In genomic region chr14:68789798-68790655, GRCh38 we compare ENCODE assay signal across 8 cellular contexts. TPM values are rescaled to one million over a fixed set of nuclear protein-coding genes. Genes with fewer than 3 reads are reported as not detected.
DNase-seq lines count a peak whose midpoint lies in the region; ATAC-seq and TF ChIP-seq lines count a peak whose summit lies in the region.

No MANE protein-coding gene starts in this region.

- peak overlapping the region; percentile 87 for H3K4me3 Mint-ChIP-seq in activated CD8-positive, alpha-beta memory T cell treated with anti-CD3 and anti-CD28 coated beads, Interleukin-2, amount 10 ng/mL, durations not matched to agents 7 days and 5 days

- no peaks in the 10 kb centered on the region for H3K27me3 Mint-ChIP-seq in activated CD8-positive, alpha-beta memory T cell treated with anti-CD3 and anti-CD28 coated beads, Interleukin-2, amount 10 ng/mL, durations not matched to agents 7 days and 5 days

- H3K36me3 Mint-ChIP-seq in activated CD8-positive, alpha-beta memory T cell treated with anti-CD3 and anti-CD28 coated beads, Interleukin-2, amount 10 ng/mL, durations not matched to agents 7 days and 5 days: peaks cover 48% of the 10 kb centered on the region

- peak overlapping the region; percentile 100 for H3K27ac Mint-ChIP-seq in activated CD8-positive, alpha-beta memory T cell treated with anti-CD3 and anti-CD28 coated beads, Interleukin-2, amount 10 ng/mL, durations not matched to agents 7 days and 5 days

- H3K4me1 Mint-ChIP-seq in activated CD8-positive, alpha-beta memory T cell treated with anti-CD3 and anti-CD28 coated beads, Interleukin-2, amount 10 ng/mL, durations not matched to agents 7 days and 5 days: peaks cover 60% of the 10 kb centered on the region

- ATAC-seq in activated CD8-positive, alpha-beta memory T cell treated with anti-CD3 and anti-CD28 coated beads, Interleukin-2, amount 10 ng/mL, durations not matched to agents 7 days and 5 days: no peak
- no peak for ATAC-seq in HG02870 (IDR thresholded peaks at IDR 0.05; ENCODE audit: unreplicated experiment)

- DNase-seq in activated CD8-positive, alpha-beta memory T cell treated with anti-CD3 and anti-CD28 coated beads, Interleukin-2, amount 10 ng/mL, durations not matched to agents 7 days and 5 days: peak; percentile 62
- DNase-seq in globus pallidus (ENCODE audit: low spot score): peak; percentile 62
- peak; percentile 37 for DNase-seq in pons (ENCODE audit: low spot score)
- no peak for DNase-seq in NCI-H1417 treated with DMSO at 0.1 percent for 48 hours (lab: John Stamatoyannopoulos, UW)
- DNase-seq in COLO668 (lab: John Stamatoyannopoulos, UW; ENCODE audit: unreplicated experiment): no peak
- DNase-seq in stimulated activated CD4-positive, alpha-beta T cell treated with anti-CD3 and anti-CD28 coated beads, Interleukin-2, amount 100 ng/mL, for 48 hours: no peak

- TF ChIP-seq POLR2A in GM19099 (IDR thresholded peaks at IDR 0.05; ENCODE audit: extremely low read depth, insufficient read length, low read depth): peak; percentile 31

- no peaks in the 10 kb centered on the region for H3K9me3 Mint-ChIP-seq in activated CD8-positive, alpha-beta memory T cell treated with anti-CD3 and anti-CD28 coated beads, Interleukin-2, amount 10 ng/mL, durations not matched to agents 7 days and 5 days (ENCODE audit: low read depth)

- CTCF ChIA-PET in activated CD8-positive, alpha-beta memory T cell treated with anti-CD3 and anti-CD28 coated beads, Interleukin-2, amount 10 ng/mL, durations not matched to agents 7 days and 5 days (lab: Charles Lee): interaction anchor here (0.6 to 9.6 kb wide), 37 partner anchors 8 to 856 kb away, joined by 3 to 237 read pairs (median 4); no protein-coding TSS in a partner anchor

RNA-seq across cellular contexts. Expression of gene ZFP36L1, which starts 2.8 kb away (rescaled TPM):
- 10 to 100 TPM; 53.6 to 85.6 TPM for total RNA-seq in activated CD8-positive, alpha-beta memory T cell treated with anti-CD3 and anti-CD28 coated beads, Interleukin-2, amount 10 ng/mL, durations not matched to agents 7 days and 5 days

Comparison
In these comparisons a context has a peak if more than half of its experiments do, and no peak if none do; other contexts are left out.
1. DNase-seq: peak in activated CD8-positive, alpha-beta memory T cell treated with anti-CD3 and anti-CD28 coated beads, Interleukin-2, amount 10 ng/mL, durations not matched to agents 7 days and 5 days (single experiment), globus pallidus (single experiment) and pons (single experiment); none in NCI-H1417 treated with DMSO at 0.1 percent for 48 hours (single experiment), COLO668 (single experiment) and stimulated activated CD4-positive, alpha-beta T cell treated with anti-CD3 and anti-CD28 coated beads, Interleukin-2, amount 100 ng/mL, for 48 hours (0 of 2).